Comparison of ENCODE assay signal across 19 cellular contexts in genomic region chr10:108582387-108582786, GRCh38.
DNase-seq lines count a peak whose midpoint lies in the region; ATAC-seq, FAIRE-seq and TF ChIP-seq lines count a peak whose summit lies in the region.
"Had no signal": no experiment of that assay in that cellular context is flagged by ENCODE, and none has a peak within 500 bp of the region (broad histone marks: within the 10 kb centered on the region; RNA-seq: fewer than 3 reads in every experiment).

No MANE protein-coding gene starts in this region.

- no peaks in the 10 kb centered on the region for H3K79me2 ChIP-seq in hepatocyte

- peak overlapping the region; percentile 67 for H3K27ac ChIP-seq in hepatocyte
- H3K27ac ChIP-seq: A549, breast epithelium had no signal

- no peak overlapping the region for H3K4me3 ChIP-seq in hepatocyte
- H3K4me3 ChIP-seq: A549, breast epithelium, mucosa of descending colon had no signal

- no peaks in the 10 kb centered on the region for H3K36me3 ChIP-seq in hepatocyte (replicated peaks; ENCODE audit: insufficient read depth, low read depth)
- H3K36me3 ChIP-seq: breast epithelium had no signal

- no peak for FAIRE-seq in urothelium cell line (lab: Jason Lieb, UNC)
- FAIRE-seq: A549 had no signal

- no peak overlapping the region for H2AFZ ChIP-seq in hepatocyte

- no peak for TF ChIP-seq CTCF in hepatocyte (IDR thresholded peaks at IDR 0.05; ENCODE audit: poor library complexity)

- no peaks in the 10 kb centered on the region for H3K9me3 ChIP-seq in hepatocyte (ENCODE audit: low read depth)
- H3K9me3 ChIP-seq: A549, breast epithelium, mucosa of descending colon had no signal

- H3K4me1 ChIP-seq in hepatocyte (ENCODE audit: insufficient read depth), result peaks cover 22% of the 10 kb centered on the region
- H3K4me1 ChIP-seq: A549, breast epithelium had no signal

- WGBS in hepatocyte (ENCODE audit: low lambda C conversion rate, missing lambda C conversion rate), result 51% methylated on average over 3 of the region's 3 CpGs

- H3K4me2 ChIP-seq in hepatocyte, result peak overlapping the region; percentile 50
- H3K4me2 ChIP-seq: A549 had no signal

- DNase-seq in A172 (ENCODE audit: low spot score) (peak; percentile 92), HT1080 (ENCODE audit: low read depth) (peak; percentile 64), amniotic epithelial cell (ENCODE audit: low read depth) (peak; percentile 86), hepatocyte (ENCODE audit: low spot score) (peak; percentile 59), urothelium cell line (ENCODE audit: low spot score) (no peak), hypothalamus (lab: John Stamatoyannopoulos, UW) (no peak), NCI-H2227 (lab: John Stamatoyannopoulos, UW; ENCODE audit: unreplicated experiment) (no peak)
- DNase-seq: activated CD8-positive, alpha-beta T cell treated with anti-CD3 and anti-CD28 coated beads for 36 hours; activated T-cell treated with anti-CD3 and anti-CD28 coated beads, Interleukin-2, amount 50 U/mL, for 72 hours; DMS153; mucosa of descending colon; NCI-H187; stimulated activated naive B cell treated with anti-CD40 and anti-IgM and Interleukin-4, amounts not matched to agents 10 μg/mL and 1 μg/mL and 100 μg/mL, for 72 hours; T-cell had no signal

- no peaks in the 10 kb centered on the region for H3K27me3 ChIP-seq in hepatocyte
- H3K27me3 ChIP-seq: breast epithelium had no signal

- H4K20me1 ChIP-seq in hepatocyte (ENCODE audit: insufficient read depth, poor library complexity, severe bottlenecking), result no peaks in the 10 kb centered on the region

- no peaks in the 10 kb centered on the region for H3K9me2 ChIP-seq in hepatocyte (replicated peaks; ENCODE audit: insufficient read depth)

- no peak for ATAC-seq in GM19328 (IDR thresholded peaks at IDR 0.05; ENCODE audit: unreplicated experiment)
- ATAC-seq: A549; activated CD8-positive, alpha-beta T cell treated with anti-CD3 and anti-CD28 coated beads for 36 hours; activated T-cell treated with anti-CD3 and anti-CD28 coated beads, Interleukin-2, amount 50 U/mL, for 72 hours; esophagus mucosa; mucosa of descending colon; Right ventricle myocardium inferior; stimulated activated naive B cell treated with anti-CD40 and anti-IgM and Interleukin-4, amounts not matched to agents 10 μg/mL and 1 μg/mL and 100 μg/mL, for 72 hours; T-cell had no signal

Comparison
In these comparisons a context has a peak if more than half of its experiments do, and no peak if none do; other contexts are left out.
1. DNase-seq: peak in A172 (single experiment), HT1080 (single experiment), amniotic epithelial cell (single experiment) and hepatocyte (single experiment); none in urothelium cell line (single experiment), hypothalamus (0 of 51) and NCI-H2227 (single experiment).